In the genomic region with DNA sequence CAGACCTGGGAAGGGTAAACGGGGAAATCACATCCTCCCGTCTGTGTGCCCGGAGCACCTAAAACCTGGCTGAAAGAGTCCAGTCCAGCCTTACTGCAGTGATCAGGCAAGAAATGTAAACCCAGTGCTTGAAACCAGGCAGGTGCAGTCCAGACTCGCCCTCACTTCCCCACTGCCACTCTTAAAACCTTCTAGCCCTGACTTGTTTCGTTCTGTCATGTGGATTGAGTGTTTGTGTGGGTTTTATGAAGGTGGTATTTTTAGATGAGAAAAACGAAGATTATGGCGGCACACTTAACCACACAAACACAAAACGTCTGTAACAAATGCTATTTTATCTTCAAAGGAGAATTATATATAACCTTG, we compare ENCODE assay signal across 8 cellular contexts. TPM values are rescaled to one million over a fixed set of nuclear protein-coding genes. Genes with fewer than 3 reads are reported as not detected.
A peak's percentile ranks its signal among the peaks of the same experiment; 100 is the strongest.
DNase-seq lines count a peak whose midpoint lies in the region; ATAC-seq and TF ChIP-seq lines count a peak whose summit lies in the region.

No MANE protein-coding gene starts in this region.

- peaks cover 32% of the 10 kb centered on the region for H3K4me1 Mint-ChIP-seq in CD14-positive monocyte

- peaks cover 8 to 16% of the 10 kb centered on the region in 2 donors for H3K36me3 Mint-ChIP-seq in CD14-positive monocyte

- peak overlapping the region; percentile 97 to 99 (median 98) for H3K27ac Mint-ChIP-seq in CD14-positive monocyte

- no peaks in the 10 kb centered on the region for H3K27me3 Mint-ChIP-seq in CD14-positive monocyte (ENCODE audit: low read depth in 3 of 3)

- peak overlapping the region; percentile 4 for H3K27ac ChIP-seq in temporal lobe (ENCODE audit: low read depth, low read length)

- DNase-seq in CD14-positive monocyte (ENCODE audit: low spot score) (no peak), NCI-H526 treated with DMSO at 0.1 percent for 48 hours (lab: John Stamatoyannopoulos, UW) (peak; percentile 66), amniotic epithelial cell (ENCODE audit: low read depth) (peak; percentile 14), kidney tubule cell (ENCODE audit: low spot score) (peak; percentile 31)

- H3K4me3 Mint-ChIP-seq in CD14-positive monocyte, result peak overlapping the region; percentile 91 to 98

- no peaks in the 10 kb centered on the region for H3K9me3 Mint-ChIP-seq in CD14-positive monocyte

- intact Hi-C loops in CD14-positive monocyte (cut with micrococcal nuclease), result loop anchor here (5.0 to 10.0 kb wide), 5 partner anchors 110 to 442 kb away; a partner anchor contains a TSS

- ATAC-seq in GM18517 (IDR thresholded peaks at IDR 0.05; ENCODE audit: unreplicated experiment) (peak; percentile 41), HG02981 (IDR thresholded peaks at IDR 0.05; ENCODE audit: unreplicated experiment) (peak; percentile 22), HG02970 (IDR thresholded peaks at IDR 0.05; ENCODE audit: low FRiP score, unreplicated experiment) (no peak)

- TF ChIP-seq CTCF in CD14-positive monocyte (IDR thresholded peaks at IDR 0.05), result no peak

RNA-seq across cellular contexts. Expression of a gene that starts 0.8 kb away (rescaled TPM):
- 10 to 100 TPM in 1 of 2 donors, 1 to 10 TPM in 1; 7.8 to 15.7 TPM for polyA plus RNA-seq in CD14-positive monocyte
- total RNA-seq in temporal lobe, result 16.0 TPM

RNA-seq across cellular contexts. Expression of a gene that starts 4.0 kb away (rescaled TPM):
- polyA plus RNA-seq in CD14-positive monocyte, result 10 to 100 TPM; 25.2 to 37.0 TPM
- 47.5 TPM for total RNA-seq in temporal lobe

RNA-seq across cellular contexts. Expression of a gene that starts 48.5 kb away (rescaled TPM):
- not detected for polyA plus RNA-seq in CD14-positive monocyte
- total RNA-seq in temporal lobe, result 6.9 TPM
